8 cellular contexts compared by ENCODE assay signal in genomic region chr1:168224991-168225390, GRCh38. TPM values are rescaled to one million over a fixed set of nuclear protein-coding genes. Genes with fewer than 3 reads are reported as not detected.
DNase-seq lines count a peak whose midpoint lies in the region; ATAC-seq and TF ChIP-seq lines count a peak whose summit lies in the region.

No MANE protein-coding gene starts in this region.

- TF ChIP-seq CTCF in HL-60 (IDR thresholded peaks at IDR 0.05; ENCODE audit: insufficient read depth, low read length): no peak

- H3K36me3 ChIP-seq in BLaER1 (peaks cover 8% of the 10 kb centered on the region), adipocyte (ENCODE audit: control insufficient read depth, insufficient read depth, low read length, severe bottlenecking) (no peaks in the 10 kb centered on the region)

- peak overlapping the region in 2 of 6 donors; percentile 81 to 92 for H3K27ac Mint-ChIP-seq in naive B cell

- H3K27ac ChIP-seq in BLaER1: peak overlapping the region; percentile 94
- peak overlapping the region; percentile 94; the same call in 1 of the 2 replicates for H3K27ac ChIP-seq in HL-60 (replicated peaks)

- H3K4me3 ChIP-seq in BLaER1 (peak overlapping the region; percentile 94), HL-60 (replicated peaks; ENCODE audit: insufficient read depth, low read length) (no peak overlapping the region), adipocyte (ENCODE audit: low read length) (peak overlapping the region; percentile 90)

- peak overlapping the region; percentile 92 for H3K4me2 ChIP-seq in BLaER1

- H3K27me3 Mint-ChIP-seq in naive B cell: no peaks in the 10 kb centered on the region

- H3K9me3 ChIP-seq in BLaER1: no peaks in the 10 kb centered on the region
- H3K9me3 ChIP-seq in adipocyte (ENCODE audit: control insufficient read depth, low read length): peaks cover 5% of the 10 kb centered on the region

- peaks cover 42 to 48% (median 46%) of the 10 kb centered on the region in 3 donors for H3K4me1 Mint-ChIP-seq in naive B cell

- DNase-seq in HL-60 (ENCODE audit: low read depth in 1 of 2, low spot score in 1 of 2) (no peak), adipocyte (ENCODE audit: low read depth) (no peak), naive B cell (no peak), anterior cingulate cortex (lab: John Stamatoyannopoulos, UW) (no peak), SW480 (ENCODE audit: low spot score) (no peak)

- H3K9ac ChIP-seq in BLaER1: peak overlapping the region; percentile 96; the same call in 1 of the 2 replicates
- peak overlapping the region; percentile 95 for H3K9ac ChIP-seq in adipocyte (ENCODE audit: low read length)

- peak overlapping the region; percentile 85 to 97 (median 92) for H3K4me3 Mint-ChIP-seq in naive B cell

- H4K20me1 ChIP-seq in BLaER1: peaks cover 40% of the 10 kb centered on the region

- no peaks in the 10 kb centered on the region for H3K36me3 Mint-ChIP-seq in naive B cell

- H3K4me1 ChIP-seq in BLaER1 (peaks cover 46% of the 10 kb centered on the region), adipocyte (ENCODE audit: control insufficient read depth, insufficient read depth, low read length) (peaks cover 30% of the 10 kb centered on the region)

- H3K9me3 Mint-ChIP-seq in naive B cell: peaks cover 0 to 5% (median 0%) of the 10 kb centered on the region in 7 donors

- ATAC-seq in naive B cell (ENCODE audit: low read depth in 2 of 2) (no peak), GM21526 (IDR thresholded peaks at IDR 0.05; ENCODE audit: low FRiP score, unreplicated experiment) (no peak), GM19463 (IDR thresholded peaks at IDR 0.05; ENCODE audit: unreplicated experiment) (no peak)

- no peaks in the 10 kb centered on the region for H3K27me3 ChIP-seq in BLaER1
- H3K27me3 ChIP-seq in HL-60 (ENCODE audit: insufficient read depth, poor library complexity, severe bottlenecking): no peaks in the 10 kb centered on the region
- H3K27me3 ChIP-seq in adipocyte (replicated peaks; ENCODE audit: control insufficient read depth, insufficient read depth, low read length): no peaks in the 10 kb centered on the region

RNA-seq across cellular contexts. Expression of gene SFT2D2, which starts 0.8 kb away (rescaled TPM):
- 10 to 100 TPM; 12.1 to 80.2 (median 65.2) TPM for polyA plus RNA-seq in naive B cell (ENCODE audit: low read depth in 6 of 6)

RNA-seq across cellular contexts. Expression of gene TIPRL, which starts 46.2 kb away (rescaled TPM):
- polyA plus RNA-seq in naive B cell (ENCODE audit: low read depth in 6 of 6): 10 to 100 TPM; 28.0 to 38.2 (median 33.9) TPM

RNA-seq across cellular contexts. Expression of gene TBX19, which starts 55.7 kb away (rescaled TPM):
- 1 to 10 TPM in 5 of 6 donors, not detected in 1; 1.7 to 4.3 (median 2.3) TPM for polyA plus RNA-seq in naive B cell (ENCODE audit: low read depth in 6 of 6)
